ENCODE assay signal across 24 cellular contexts in the genomic region with DNA sequence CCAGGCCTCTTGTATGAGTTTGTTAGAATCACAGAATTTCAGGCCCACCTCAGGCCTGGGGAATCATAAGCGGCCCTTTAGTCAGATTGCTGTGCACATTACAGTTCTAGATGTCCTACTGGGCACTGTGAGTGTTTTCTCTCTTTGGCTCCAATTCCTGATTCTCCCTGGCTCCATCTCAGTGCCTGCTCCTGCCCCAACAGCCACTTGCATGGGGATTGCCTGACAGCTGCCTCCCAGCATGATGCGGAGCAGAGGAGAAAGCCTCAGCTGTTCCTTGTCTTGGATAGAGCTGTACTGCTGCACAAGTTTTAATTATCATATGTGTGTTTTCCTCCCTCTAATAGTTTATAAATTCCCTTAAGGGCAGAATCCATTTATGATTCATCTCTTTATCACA.
DNase-seq lines count a peak whose midpoint lies in the region; ATAC-seq and TF ChIP-seq lines count a peak whose summit lies in the region.
"Had no signal": no experiment of that assay in that cellular context is flagged by ENCODE, and none has a peak within 500 bp of the region (broad histone marks: within the 10 kb centered on the region; RNA-seq: fewer than 3 reads in every experiment).

No MANE protein-coding gene starts in this region.

- no peaks in the 10 kb centered on the region; the same call in 1 of the 2 replicates for H3K9me3 ChIP-seq in BE2C
- 0 out of 2 replicates have a peak, but pooled peaks cover 2% of the 10 kb centered on the region for H3K9me3 ChIP-seq in HAP-1
- H3K9me3 ChIP-seq: SJSA1 had no signal

- DNase-seq in BE2C, result peak; percentile 84
- peak; percentile 85 for DNase-seq in G401 (ENCODE audit: low spot score)
- DNase-seq in NCI-H69 (lab: John Stamatoyannopoulos, UW), result peak; percentile 95
- DNase-seq in glutamatergic neuron, result peak; percentile 35
- no peak for DNase-seq in HAP-1 (ENCODE audit: low spot score in 2 of 2)
- no peak for DNase-seq in COR-L47 (lab: John Stamatoyannopoulos, UW)
- DNase-seq: Caco-2; CD4-positive, alpha-beta memory T cell; GM23248; H7; HFFc6; KBM-7; MV-4-11; NCI-H1105 treated with DMSO at 0.1 percent for 48 hours; NCI-H146; NCI-H1930; NCI-H2107; NCI-H774; PC-9; T-helper 1 cell had no signal

- H3K9me3 Mint-ChIP-seq in glutamatergic neuron (ENCODE audit: unreplicated experiment), result peaks cover 8% of the 10 kb centered on the region

- ATAC-seq in GM18867 (IDR thresholded peaks at IDR 0.05; ENCODE audit: unreplicated experiment), result no peak
- ATAC-seq: Right ventricle myocardium inferior had no signal

- no peaks in the 10 kb centered on the region for H3K27me3 ChIP-seq in BE2C
- H3K27me3 ChIP-seq in HAP-1 (ENCODE audit: low read depth), result no peaks in the 10 kb centered on the region
- H3K27me3 ChIP-seq: BLaER1 treated with 17β-estradiol and CSF1 and Interleukin-3, amounts not matched to agents 10 nM and 100 nM; SJSA1 had no signal

- peaks cover 5% of the 10 kb centered on the region for H3K27me3 Mint-ChIP-seq in glutamatergic neuron (ENCODE audit: unreplicated experiment)
- H3K27me3 Mint-ChIP-seq: CD4-positive, alpha-beta memory T cell had no signal

- peaks cover 18% of the 10 kb centered on the region for H3K36me3 Mint-ChIP-seq in glutamatergic neuron (ENCODE audit: unreplicated experiment)
- H3K36me3 Mint-ChIP-seq: CD4-positive, alpha-beta memory T cell had no signal

- no peak overlapping the region for H3K4me3 ChIP-seq in BE2C (ENCODE audit: low read depth, low read length)
- H3K4me3 ChIP-seq in HAP-1, result no peak overlapping the region
- H3K4me3 ChIP-seq: BLaER1 treated with 17β-estradiol and CSF1 and Interleukin-3, amounts not matched to agents 10 nM and 100 nM; GM23248; PC-9; SJSA1 had no signal

- no peak overlapping the region for H3K4me3 Mint-ChIP-seq in glutamatergic neuron (ENCODE audit: unreplicated experiment)
- H3K4me3 Mint-ChIP-seq: CD4-positive, alpha-beta memory T cell; HFFc6 had no signal

- peaks cover 13% of the 10 kb centered on the region for H3K4me1 Mint-ChIP-seq in glutamatergic neuron (ENCODE audit: low read depth, unreplicated experiment)
- H3K4me1 Mint-ChIP-seq: CD4-positive, alpha-beta memory T cell had no signal

- peak overlapping the region; percentile 67 for H3K27ac Mint-ChIP-seq in glutamatergic neuron (ENCODE audit: unreplicated experiment)
- H3K27ac Mint-ChIP-seq: CD4-positive, alpha-beta memory T cell; HFFc6 had no signal

- no peak for TF ChIP-seq CTCF in BE2C (IDR thresholded peaks at IDR 0.05; ENCODE audit: low read depth, low read length)
- no peak for TF ChIP-seq CTCF in glutamatergic neuron (IDR thresholded peaks at IDR 0.05; ENCODE audit: partially characterized antibody, unreplicated experiment)

- H3K36me3 ChIP-seq in BE2C, result no peaks in the 10 kb centered on the region
- H3K36me3 ChIP-seq in HAP-1 (replicated peaks), result no peaks in the 10 kb centered on the region
- H3K36me3 ChIP-seq: BLaER1 treated with 17β-estradiol and CSF1 and Interleukin-3, amounts not matched to agents 10 nM and 100 nM; SJSA1 had no signal

- H3K4me1 ChIP-seq in BE2C (peaks cover 10% of the 10 kb centered on the region), HAP-1 (peaks cover 10% of the 10 kb centered on the region)
- H3K4me1 ChIP-seq: BLaER1 treated with 17β-estradiol and CSF1 and Interleukin-3, amounts not matched to agents 10 nM and 100 nM; SJSA1 had no signal

- in situ Hi-C loops in G401 (cut with HindIII; ENCODE audit: low sequenced_read_pairs), result no loop called here
- in situ Hi-C loops in HAP-1 (cut with MboI; ENCODE audit: low sequenced_read_pairs), result no loop called here

Comparison
In these comparisons a context has a peak if more than half of its experiments do, and no peak if none do; other contexts are left out.
1. DNase-seq: peak in BE2C (single experiment), G401 (single experiment), NCI-H69 (single experiment) and glutamatergic neuron (single experiment); none in HAP-1 (0 of 2) and COR-L47 (single experiment).